ENCODE assay signal across 23 cellular contexts in the genomic region with DNA sequence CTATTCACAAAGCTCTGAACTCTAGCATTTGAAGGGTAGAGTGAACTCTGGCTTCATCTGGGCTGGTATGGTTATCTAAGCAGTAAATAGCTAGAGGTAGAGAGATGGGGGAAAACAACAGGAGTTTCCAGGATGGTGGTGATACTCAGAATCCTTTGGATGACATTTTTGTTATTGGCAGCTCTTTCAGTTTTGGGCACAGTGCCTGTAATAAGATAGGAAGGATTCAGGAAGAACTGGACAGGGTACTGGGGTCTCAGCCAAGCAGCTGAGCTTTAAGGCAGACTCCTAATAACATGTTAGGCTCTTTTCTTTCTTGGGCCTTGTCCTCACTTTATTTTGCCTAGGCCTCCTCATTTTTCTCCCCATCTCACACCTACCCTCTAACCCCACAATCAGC.
"Had no signal": no experiment of that assay in that cellular context is flagged by ENCODE, and none has a peak within 500 bp of the region (broad histone marks: within the 10 kb centered on the region; RNA-seq: fewer than 3 reads in every experiment).

No MANE protein-coding gene starts in this region.

- ATAC-seq: K562, Panc1 had no signal

- H3K27ac ChIP-seq: HL-60, KMS-11, RWPE1 had no signal

- DNase-seq: Kasumi-1, MM.1S, NCI-H1105, NCI-H1417, NCI-H1436 treated with DMSO at 0.1 percent for 48 hours, NCI-H1694, NCI-H187 treated with DMSO at 0.1 percent for 48 hours, NCI-H2029 treated with DMSO at 0.1 percent for 48 hours, NCI-H2171 treated with DMSO at 0.1 percent for 48 hours, NCI-H345, NCI-H446 treated with DMSO at 0.1 percent for 48 hours, NCI-H510A treated with DMSO at 0.1 percent for 48 hours, NCI-H526, NCI-H82, PC-3, SHP77, SK-N-SH, SW 1271 had no signal
